Comparison of ENCODE assay signal across 9 cellular contexts in the genomic region with DNA sequence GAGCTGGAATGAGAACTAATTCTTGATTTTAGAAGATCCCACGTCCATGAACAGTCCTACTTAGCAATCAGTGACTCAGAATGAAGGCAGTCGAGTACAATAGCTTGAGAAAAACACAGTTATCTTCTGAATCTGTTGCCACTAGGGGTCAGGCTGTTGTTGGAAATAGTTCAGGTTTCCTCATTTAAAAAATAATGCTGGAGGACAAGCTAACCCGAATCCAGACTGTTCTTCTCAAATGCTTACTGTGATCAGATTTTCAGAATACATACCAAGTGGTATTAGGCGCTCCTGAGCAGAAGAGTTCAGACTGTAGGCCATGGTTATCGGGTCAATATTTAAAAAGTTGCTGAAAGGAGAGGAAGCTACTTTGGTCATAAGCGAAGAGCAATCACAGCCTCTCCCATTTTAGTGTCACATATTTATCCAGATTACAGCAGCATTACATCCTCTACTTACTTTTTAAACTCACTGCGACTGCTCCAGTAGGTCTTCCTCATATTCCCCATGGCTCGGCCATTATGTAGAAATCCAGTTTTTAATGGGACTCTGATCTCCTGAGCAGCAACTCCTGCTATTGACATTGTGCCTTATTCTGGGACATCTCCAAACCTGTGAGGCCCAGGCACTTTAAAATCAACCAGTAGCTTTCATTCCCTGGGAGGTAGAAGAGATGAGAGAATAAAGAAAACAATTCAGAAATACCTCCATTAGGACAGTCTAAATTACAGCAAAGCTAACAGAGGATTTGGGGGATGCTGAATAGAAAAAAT. TPM values are rescaled to one million over a fixed set of nuclear protein-coding genes. Genes with fewer than 3 reads are reported as not detected.
DNase-seq lines count a peak whose midpoint lies in the region; ATAC-seq and TF ChIP-seq lines count a peak whose summit lies in the region.
"Had no signal": no experiment of that assay in that cellular context is flagged by ENCODE, and none has a peak within 500 bp of the region (broad histone marks: within the 10 kb centered on the region; RNA-seq: fewer than 3 reads in every experiment).

No MANE protein-coding gene starts in this region.

- H3K4me1 Mint-ChIP-seq in T-helper 2 cell treated with Interferon-gamma antibody and Interleukin-4, amounts not matched to agents 5 μg/mL and 100 μg/mL, for 36 hours (ENCODE audit: low read depth), result peaks cover 17% of the 10 kb centered on the region

- H3K4me3 ChIP-seq in lung (no peak overlapping the region), testis (no peak overlapping the region)

- no peak for DNase-seq in Right ventricle myocardium inferior (ENCODE audit: missing footprints)
- no peak for DNase-seq in cardiac septum (ENCODE audit: low spot score)
- DNase-seq in NCI-H1105 (lab: John Stamatoyannopoulos, UW), result peak; percentile 24
- peak; percentile 23 for DNase-seq in T-helper 2 cell treated with Interferon-gamma antibody and Interleukin-4, amounts not matched to agents 5 μg/mL and 100 μg/mL, for 36 hours (ENCODE audit: low spot score)
- DNase-seq in effector CD4-positive, alpha-beta T cell, result peak; percentile 16
- DNase-seq in lung (ENCODE audit: low spot score), result no peak
- DNase-seq in testis, result peak; percentile 52

- H3K27me3 ChIP-seq in lung (ENCODE audit: control insufficient read depth, insufficient read depth) (no peaks in the 10 kb centered on the region), testis (no peaks in the 10 kb centered on the region)

- TF ChIP-seq CTCF in lung (IDR thresholded peaks at IDR 0.05; ENCODE audit: control extremely low read depth, extremely low read depth) (peak; percentile 50), testis (IDR thresholded peaks at IDR 0.05) (peak; percentile 35 to 57 (median 55))

- H3K36me3 ChIP-seq in lung (ENCODE audit: control insufficient read depth in 2 of 2, insufficient read depth in 2 of 2, low read length in 2 of 2) (peaks cover 14 to 21% of the 10 kb centered on the region in 2 donors), testis (ENCODE audit: low read depth, missing control alignments) (no peaks in the 10 kb centered on the region)
- H3K36me3 ChIP-seq: neutrophil had no signal

- 24 to 36% methylated on average over 8 of the region's 8 CpGs for WGBS in lung, 2 donors
- 42 to 50% methylated on average over 8 of the region's 8 CpGs for WGBS in testis, 2 donors

- H3K36me3 Mint-ChIP-seq in T-helper 2 cell treated with Interferon-gamma antibody and Interleukin-4, amounts not matched to agents 5 μg/mL and 100 μg/mL, for 36 hours (ENCODE audit: low read depth), result no peaks in the 10 kb centered on the region

- intact Hi-C loops in Right ventricle myocardium inferior (cut with DNase I) (no loop called here), cardiac septum (cut with DNase I) (no loop called here), testis (cut with DNase I; ENCODE audit: low total_unique reads) (no loop called here)

- H3K9me3 ChIP-seq in lung (ENCODE audit: control insufficient read depth in 2 of 2, insufficient read depth in 1 of 2, low read length in 1 of 2) (no peaks in the 10 kb centered on the region), testis (no peaks in the 10 kb centered on the region)
- H3K9me3 ChIP-seq: neutrophil had no signal

- ATAC-seq in Right ventricle myocardium inferior (peak; percentile 74), lung (ENCODE audit: insufficient read depth, low FRiP score) (peak; percentile 22), HG02885 (IDR thresholded peaks at IDR 0.05; ENCODE audit: poor library complexity, unreplicated experiment) (no peak)

- H3K27ac ChIP-seq in lung (ENCODE audit: low read depth in 1 of 2, low read length in 1 of 2), result peak overlapping the region; percentile 26 to 50
- H3K27ac ChIP-seq in testis, result peak overlapping the region; percentile 41 to 55
- H3K27ac ChIP-seq: neutrophil had no signal

- H3K4me1 ChIP-seq in lung (ENCODE audit: control insufficient read depth in 2 of 2, insufficient read depth in 2 of 2, low read length in 2 of 2) (peaks cover 1 to 20% of the 10 kb centered on the region in 2 donors), testis (peaks cover 22% of the 10 kb centered on the region)

- H3K9me3 Mint-ChIP-seq in T-helper 2 cell treated with Interferon-gamma antibody and Interleukin-4, amounts not matched to agents 5 μg/mL and 100 μg/mL, for 36 hours, result no peaks in the 10 kb centered on the region

- H3K4me3 Mint-ChIP-seq in T-helper 2 cell treated with Interferon-gamma antibody and Interleukin-4, amounts not matched to agents 5 μg/mL and 100 μg/mL, for 36 hours, result no peak overlapping the region

- TF ChIP-seq POLR2A in testis (IDR thresholded peaks at IDR 0.05), result no peak

- no peak overlapping the region for H3K27ac Mint-ChIP-seq in T-helper 2 cell treated with Interferon-gamma antibody and Interleukin-4, amounts not matched to agents 5 μg/mL and 100 μg/mL, for 36 hours

- H3K27me3 Mint-ChIP-seq in T-helper 2 cell treated with Interferon-gamma antibody and Interleukin-4, amounts not matched to agents 5 μg/mL and 100 μg/mL, for 36 hours (ENCODE audit: low read depth), result peaks cover 17% of the 10 kb centered on the region

RNA-seq across cellular contexts. Expression of gene ERRFI1, which starts 10.9 kb away (rescaled TPM):
- total RNA-seq in Right ventricle myocardium inferior, result 12.8 TPM
- 8.2 TPM for total RNA-seq in cardiac septum
- 10 to 100 TPM; 52.6 to 89.2 TPM for total RNA-seq in lung
- 10 to 100 TPM; 26.5 to 70.3 TPM for polyA plus RNA-seq in lung
- 10 to 100 TPM; 43.3 to 47.9 TPM for total RNA-seq in testis
- 27.3 TPM for polyA plus RNA-seq in testis (ENCODE audit: insufficient read depth, low read depth, low replicate concordance)

RNA-seq across cellular contexts. Expression of gene PARK7, which starts 53.7 kb away (rescaled TPM):
- total RNA-seq in Right ventricle myocardium inferior, result 372 TPM
- 316 TPM for total RNA-seq in cardiac septum
- total RNA-seq in lung, result 100 to 1,000 TPM; 140 to 247 TPM
- polyA plus RNA-seq in lung, result 100 to 1,000 TPM; 287 to 392 TPM
- total RNA-seq in testis, result 100 to 1,000 TPM; 110 to 129 TPM
- polyA plus RNA-seq in testis (ENCODE audit: insufficient read depth, low read depth, low replicate concordance), result 281 TPM

Comparison
In these comparisons a context has a peak if more than half of its experiments do, and no peak if none do; other contexts are left out.
1. DNase-seq: peak in NCI-H1105 (single experiment), T-helper 2 cell treated with Interferon-gamma antibody and Interleukin-4, amounts not matched to agents 5 μg/mL and 100 μg/mL, for 36 hours (single experiment), effector CD4-positive, alpha-beta T cell (single experiment) and testis (single experiment); none in Right ventricle myocardium inferior (single experiment), cardiac septum (single experiment) and lung (single experiment).